1 cellular context compared by ENCODE assay signal in the genomic region with DNA sequence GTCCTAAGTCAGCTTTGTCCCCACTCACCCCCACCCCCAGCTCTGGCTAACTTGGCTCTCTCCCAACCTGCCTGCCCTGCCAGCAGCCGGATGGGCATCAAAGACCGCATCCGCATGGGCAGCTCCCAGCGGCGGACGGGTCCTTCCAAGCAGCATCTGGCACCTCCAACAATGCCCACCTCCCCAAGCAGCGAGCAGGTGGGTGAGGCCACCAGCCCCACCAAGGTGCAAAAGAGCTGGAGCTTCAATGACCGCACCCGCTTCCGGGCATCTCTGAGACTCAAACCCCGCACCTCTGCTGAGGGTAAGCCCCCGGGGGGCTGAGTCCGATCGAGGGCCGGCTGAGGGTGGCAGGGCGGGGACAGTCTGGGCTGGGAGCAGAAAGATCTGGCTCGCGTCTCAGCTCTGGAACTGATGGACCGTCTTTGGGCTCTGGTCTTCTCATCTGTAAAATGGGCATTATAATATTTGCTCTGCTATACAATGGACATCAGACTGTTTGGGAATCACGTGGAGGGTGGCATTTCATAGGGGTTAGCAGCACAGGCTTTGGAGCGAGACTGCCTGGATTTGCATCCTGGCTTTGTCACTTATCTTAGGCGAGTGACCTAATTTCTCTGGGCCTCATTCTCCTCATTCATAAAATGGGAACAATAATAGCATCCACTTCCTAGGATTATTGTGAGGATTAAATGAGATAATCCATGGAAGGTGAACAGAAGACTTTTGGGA.
TF ChIP-seq lines count a peak whose summit lies in the region.

No MANE protein-coding gene starts in this region.

TF ChIP-seq in HepG2, 621 proteins besides CTCF, POLR2A, EP300 and RAD21:
- TF ChIP-seq THAP9 (CRISPR knock-in tag; IDR thresholded peaks at IDR 0.05; ENCODE audit: borderline replicate concordance) (no peak), ZNF629 (CRISPR knock-in tag; conservative IDR thresholded peaks at IDR 0.05) (0 out of 2 replicates have a peak, but pooled peaks have one; percentile 14)
